Comparison of ENCODE assay signal across 1 cellular context in the genomic region with DNA sequence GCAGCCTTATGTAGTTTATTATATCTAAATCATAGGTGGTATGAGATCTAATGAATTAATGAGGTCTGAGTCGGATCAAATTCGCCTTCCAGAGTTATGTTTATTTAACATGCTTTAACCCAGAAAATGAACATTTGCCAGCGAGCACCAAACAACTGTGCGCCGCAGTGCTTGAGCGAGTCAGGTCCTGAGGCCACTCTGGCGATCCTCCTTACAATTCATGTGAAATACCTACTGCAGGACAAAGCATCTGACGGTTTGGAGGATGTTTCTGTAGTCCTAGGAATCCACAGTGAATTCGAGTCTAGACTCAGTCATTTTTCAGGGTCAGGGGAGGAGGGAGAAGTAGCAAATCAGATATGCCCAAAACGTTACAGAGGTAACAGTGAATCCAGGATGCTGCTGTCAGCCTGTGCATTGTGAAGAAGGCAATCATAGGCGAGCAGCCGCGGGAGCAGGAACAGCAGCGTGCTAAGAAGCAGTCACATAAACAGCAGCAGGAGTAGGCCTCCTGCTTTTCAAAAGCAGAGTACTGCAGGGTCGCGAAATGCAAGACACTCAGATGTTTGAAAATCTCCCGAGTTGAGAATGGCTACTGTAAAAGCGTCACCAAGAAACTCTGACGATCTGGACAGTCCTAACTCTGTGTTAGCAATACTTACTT.
TF ChIP-seq lines count a peak whose summit lies in the region.

No MANE protein-coding gene starts in this region.

TF ChIP-seq in GM12878, 131 proteins besides CTCF, POLR2A, EP300 and RAD21:
- TF ChIP-seq ZSCAN29 (IDR thresholded peaks at IDR 0.05) (no peak), SIX5 (IDR thresholded peaks at IDR 0.05; ENCODE audit: low read depth, low read length, severe bottlenecking) (no peak)
